7 cellular contexts compared by ENCODE assay signal in the genomic region with DNA sequence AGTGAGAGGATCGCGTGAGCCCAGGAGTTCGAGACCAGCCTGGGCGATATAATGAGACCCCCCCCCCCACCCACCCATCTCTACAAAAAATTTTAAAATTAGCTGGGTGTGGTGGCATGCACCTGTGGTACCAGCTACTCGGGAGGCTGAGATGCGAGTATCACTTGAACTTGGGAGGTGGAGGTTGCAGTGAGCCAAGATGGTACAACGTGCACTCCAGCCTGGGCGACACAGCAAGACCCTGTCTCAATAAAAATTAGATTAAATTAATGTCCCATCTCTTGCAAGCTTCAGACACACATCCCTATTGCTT. TPM values are rescaled to one million over a fixed set of nuclear protein-coding genes. Genes with fewer than 3 reads are reported as not detected.
DNase-seq lines count a peak whose midpoint lies in the region; ATAC-seq, FAIRE-seq and TF ChIP-seq lines count a peak whose summit lies in the region.

No MANE protein-coding gene starts in this region.

- 31% methylated on average over 3 of the region's 8 CpGs for WGBS in K562 (ENCODE audit: insufficient coverage, low coverage, missing lambda C conversion rate)
- 78% methylated on average over 3 of the region's 8 CpGs for WGBS in right lobe of liver (ENCODE audit: insufficient coverage, low coverage, low lambda C conversion rate, missing lambda C conversion rate)
- 73% methylated on average over 8 of the region's 8 CpGs for WGBS in thymus

- FAIRE-seq in K562 (lab: Jason Lieb, UNC), result no peak

- no peak for TF ChIP-seq POLR2A in K562 (conservative IDR thresholded peaks at IDR 0.05)
- no peak for TF ChIP-seq POLR2A in right lobe of liver (IDR thresholded peaks at IDR 0.05)

- H3K27me3 ChIP-seq in HUES6 (ENCODE audit: control insufficient read depth, insufficient read depth, low read length) (peaks cover 17% of the 10 kb centered on the region), K562 (ENCODE audit: control insufficient read depth in 2 of 2, insufficient read depth in 2 of 2, low read length in 2 of 2) (no peaks in the 10 kb centered on the region), right lobe of liver (no peaks in the 10 kb centered on the region), thymus (ENCODE audit: control insufficient read depth, insufficient read depth) (peaks cover 16% of the 10 kb centered on the region)

- no peaks in the 10 kb centered on the region for H3K36me3 ChIP-seq in HUES6 (ENCODE audit: control insufficient read depth, insufficient read depth, low read length)
- H3K36me3 ChIP-seq in K562 (ENCODE audit: control insufficient read depth, insufficient read depth, low read length), result no peaks in the 10 kb centered on the region
- H3K36me3 ChIP-seq in right lobe of liver, result no peaks in the 10 kb centered on the region
- H3K36me3 ChIP-seq in thymus (ENCODE audit: control insufficient read depth, insufficient read depth), result no peaks in the 10 kb centered on the region

- no peak for TF ChIP-seq RAD21 in K562 (CRISPR knock-in tag; conservative IDR thresholded peaks at IDR 0.05 in 1 of 2, IDR thresholded peaks at IDR 0.05 in 1 of 2)

- H3K27ac ChIP-seq in HUES6 (ENCODE audit: low read depth, low read length), result no peak overlapping the region
- H3K27ac ChIP-seq in K562 (ENCODE audit: extremely low read depth, low read depth, low read length), result no peak overlapping the region
- H3K27ac ChIP-seq in right lobe of liver, result peak overlapping the region; percentile 95 to 97 (median 96)
- H3K27ac ChIP-seq in thymus (ENCODE audit: low read depth), result no peak overlapping the region

- H3K9me3 ChIP-seq in HUES6 (ENCODE audit: control insufficient read depth, insufficient read depth, low read depth, low read length), result no peaks in the 10 kb centered on the region
- H3K9me3 ChIP-seq in K562 (replicated peaks; ENCODE audit: control insufficient read depth, insufficient read depth, low read depth, low read length), result no peaks in the 10 kb centered on the region
- H3K9me3 ChIP-seq in right lobe of liver, result no peaks in the 10 kb centered on the region
- H3K9me3 ChIP-seq in thymus (ENCODE audit: control insufficient read depth), result no peaks in the 10 kb centered on the region

- peaks cover 27% of the 10 kb centered on the region; the same call in 2 of the 3 replicates for H3K79me2 ChIP-seq in K562 (ENCODE audit: control insufficient read depth, insufficient read depth, low read length)

- in situ Hi-C loops in K562 (cut with MboI), result no loop called here

- peak overlapping the region; percentile 83 for H2AFZ ChIP-seq in K562 (ENCODE audit: low read depth, low read length)

- intact Hi-C loops in K562 (cut with micrococcal nuclease), result no loop called here
- intact Hi-C loops in right lobe of liver (cut with DNase I), result no loop called here

- CTCF ChIA-PET in K562 (lab: Yijun Ruan, JAX; ENCODE audit: low intra/inter-chr PET ratio), result no interaction called here

- H3K4me3 ChIP-seq in HUES6 (ENCODE audit: low read depth, low read length) (peak overlapping the region; percentile 82), K562 (peak overlapping the region; percentile 68), right lobe of liver (peak overlapping the region; percentile 82 to 84 (median 83)), thymus (ENCODE audit: low read length) (peak overlapping the region; percentile 69)

- no peak overlapping the region for H3K9ac ChIP-seq in HUES6 (ENCODE audit: low read length)
- peak overlapping the region; percentile 73 to 95; a peak in 3 of 4 replicates for H3K9ac ChIP-seq in K562 (ENCODE audit: insufficient read depth in 1 of 2, low read depth in 2 of 2, low read length in 2 of 2)

- POLR2A ChIA-PET in K562 (lab: Yijun Ruan, JAX), result interaction anchor here (0.7 kb wide), 1 partner anchor 1234 kb away, joined by 3 read pairs; no protein-coding TSS in a partner anchor

- no peaks in the 10 kb centered on the region for H3K9me1 ChIP-seq in K562 (ENCODE audit: control insufficient read depth, insufficient read depth, low read length)

- peaks cover 7% of the 10 kb centered on the region; the same call in 1 of the 2 replicates for H3K4me1 ChIP-seq in HUES6 (ENCODE audit: control insufficient read depth, insufficient read depth, low read length)
- peaks cover 14 to 18% of the 10 kb centered on the region in 2 experiments; a peak in 4 of 5 replicates for H3K4me1 ChIP-seq in K562 (replicated peaks in 1 of 2; ENCODE audit: control insufficient read depth in 2 of 2, insufficient read depth in 2 of 2, low read length in 2 of 2)
- peaks cover 0 to 22% (median 1%) of the 10 kb centered on the region in 4 donors for H3K4me1 ChIP-seq in right lobe of liver
- H3K4me1 ChIP-seq in thymus (ENCODE audit: control insufficient read depth, insufficient read depth, low read length), result no peaks in the 10 kb centered on the region

- ATAC-seq in K562, result no peak
- no peak for ATAC-seq in right lobe of liver

- peaks cover 8% of the 10 kb centered on the region for H4K20me1 ChIP-seq in K562 (replicated peaks; ENCODE audit: control insufficient read depth, insufficient read depth, low read length)

- TF ChIP-seq CTCF in K562 (IDR thresholded peaks at IDR 0.05 in 2 of 3, conservative IDR thresholded peaks at IDR 0.05 in 1 of 3; ENCODE audit: insufficient read depth in 2 of 3, low read depth in 1 of 3, low read length in 3 of 3), result no peak
- no peak for TF ChIP-seq CTCF in right lobe of liver (IDR thresholded peaks at IDR 0.05)

- TF ChIP-seq EP300 in K562 (IDR thresholded peaks at IDR 0.05; ENCODE audit: low read length), result no peak

- no TSS peak for BruUV-seq in K562 (replicated peaks; lab: Mats Ljungman, UMichigan)

- peak overlapping the region; percentile 74 for H3K4me2 ChIP-seq in K562 (ENCODE audit: insufficient read depth, low read length)

- no peak for DNase-seq in K562 (ENCODE audit: extremely low read depth in 1 of 4, low spot score in 3 of 4)
- no peak for DNase-seq in right lobe of liver
- DNase-seq in activated effector memory CD4-positive, alpha-beta T cell treated with Interleukin-2 at 50 U/mL for 16 hours, result no peak
- DNase-seq in NCI-H1105 treated with DMSO at 0.1 percent for 48 hours (lab: John Stamatoyannopoulos, UW), result no peak
- DNase-seq in NCI-H1930 (lab: John Stamatoyannopoulos, UW), result no peak

TF ChIP-seq in K562, 482 proteins besides CTCF, POLR2A, EP300 and RAD21:
- no peak for TF ChIP-seq THRAP3 (IDR thresholded peaks at IDR 0.05; ENCODE audit: borderline replicate concordance)
- no peak for TF ChIP-seq GABPB2 (CRISPR knock-in tag; conservative IDR thresholded peaks at IDR 0.05)
- no peak for TF ChIP-seq ZNF830 (CRISPR knock-in tag; IDR thresholded peaks at IDR 0.05)
- TF ChIP-seq TGIF2 (CRISPR knock-in tag; IDR thresholded peaks at IDR 0.05), result no peak
- TF ChIP-seq ZNF121 (CRISPR knock-in tag; conservative IDR thresholded peaks at IDR 0.05), result peak; percentile 13; the same call in 1 of the 2 replicates
TF ChIP-seq in K562: peak in this region for 1.

RNA-seq across cellular contexts. Expression of a gene that starts 0.4 kb away (rescaled TPM):
- total RNA-seq in K562 (2011; cell fraction: chromatin; rRNA removed; ENCODE audit: low replicate concordance), result 2.9 and 5.1 TPM in 2 replicates
- total RNA-seq in K562 (2011; cell fraction: nucleolus; rRNA removed), result 4.3 and 5.7 TPM in 2 replicates
- 3.2 and 4.5 TPM in 2 replicates for total RNA-seq in K562 (2011; cell fraction: nucleoplasm; rRNA removed)
- total RNA-seq in K562 (2014; rRNA removed) (14.8 and 18.2 TPM in 2 replicates), K562 (2014; rRNA removed; fragmentation: Illumina TruSeq; extraction: Trizol) (2.2 and 2.3 TPM in 2 replicates), K562 (2015; rRNA removed; fragmentation: Illumina TruSeq; extraction: Trizol) (1.4 and 1.7 TPM in 2 replicates), K562 (2021) (14.3 and 14.5 TPM in 2 replicates), right lobe of liver (10 to 100 TPM; 24.5 to 65.9 (median 26.8) TPM)
- polyA plus RNA-seq in K562 (2011; rRNA removed) (3.7 and 6.7 TPM in 2 replicates), K562 (2014; fragmentation: Illumina TruSeq; extraction: Trizol) (2.9 and 4.9 TPM in 2 replicates), K562 (2014; fragmentation: Nextera tagmentation; extraction: Ambion mirVana) (1 to 10 TPM in 1 of 2 experiments, under 1 TPM in 1; 0.62 to 1.3 TPM), K562 (2014; rRNA removed) (5.1 and 8.1 TPM in 2 replicates), thymus (17.8 TPM)
- polyA plus RNA-seq in K562 (2011; cell fraction: cytosol; rRNA removed), result 2.2 and 8.3 TPM in 2 replicates
- polyA plus RNA-seq in K562 (2011; cell fraction: nucleus; rRNA removed), result 4.4 and 6.0 TPM in 2 replicates
- 3.5 and 5.6 TPM in 2 replicates for polyA plus RNA-seq in K562 (2012)
- polyA minus RNA-seq in K562 (2011; rRNA and poly(A)+ RNA removed), result 3.2 TPM in 2 replicates
- 2.2 and 4.3 TPM in 2 replicates for polyA minus RNA-seq in K562 (2011; cell fraction: cytosol; rRNA and poly(A)+ RNA removed)
- polyA minus RNA-seq in K562 (2011; cell fraction: nucleus; rRNA and poly(A)+ RNA removed), result 3.2 and 4.1 TPM in 2 replicates

Comparison
In these comparisons a context has a peak if more than half of its experiments do, and no peak if none do; other contexts are left out.
1. H3K27ac ChIP-seq: peak in right lobe of liver (3 of 3); none in HUES6 (single experiment), K562 (single experiment) and thymus (single experiment).
2. Peak in every context shown above with its lines, with median percentiles within 50 percentile points of each other: H3K4me3 ChIP-seq.